In the genomic region with DNA sequence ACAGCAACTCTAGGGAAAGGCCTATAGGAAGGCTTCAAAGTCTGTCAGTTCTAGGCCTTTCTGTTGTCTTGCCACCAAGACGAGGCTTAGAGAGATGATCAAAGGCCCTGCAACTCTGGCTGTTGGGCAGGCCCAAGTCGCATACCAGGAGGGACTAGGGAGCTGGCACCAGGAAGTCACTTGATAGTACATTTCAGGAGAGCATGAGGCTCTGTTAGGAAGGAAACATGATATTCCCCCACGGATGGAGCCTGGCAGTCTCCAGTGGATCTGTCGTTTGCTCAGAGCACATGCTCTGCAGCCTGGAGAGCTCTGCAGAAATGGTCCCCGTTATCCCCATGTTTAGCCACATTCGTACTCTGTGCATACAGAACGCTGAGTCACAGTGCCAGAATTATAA, we compare ENCODE assay signal across 25 cellular contexts.
DNase-seq lines count a peak whose midpoint lies in the region; ATAC-seq and TF ChIP-seq lines count a peak whose summit lies in the region.
"Had no signal": no experiment of that assay in that cellular context is flagged by ENCODE, and none has a peak within 500 bp of the region (broad histone marks: within the 10 kb centered on the region; RNA-seq: fewer than 3 reads in every experiment).

No MANE protein-coding gene starts in this region.

- no peak for TF ChIP-seq POLR2A in esophagus muscularis mucosa (IDR thresholded peaks at IDR 0.05; ENCODE audit: low read depth)

- no peaks in the 10 kb centered on the region for H3F3A ChIP-seq in MM.1S (ENCODE audit: insufficient read depth, low read length)

- no peak overlapping the region for H3K4me3 Mint-ChIP-seq in naive thymus-derived CD4-positive, alpha-beta T cell
- H3K4me3 Mint-ChIP-seq: activated CD4-positive, alpha-beta T cell treated with anti-CD3 and anti-CD28 coated beads for 36 hours; activated CD8-positive, alpha-beta T cell treated with anti-CD3 and anti-CD28 coated beads, Interleukin-2, amount 10 ng/mL, durations not matched to agents 7 days and 5 days; CD4-positive, CD25-positive, alpha-beta regulatory T cell; GM23338 had no signal

- H3K27me3 Mint-ChIP-seq in naive thymus-derived CD4-positive, alpha-beta T cell, result peaks cover 0 to 10% (median 0%) of the 10 kb centered on the region in 5 donors

- H3K27ac ChIP-seq in esophagus muscularis mucosa (replicated peaks in 1 of 4) (peak overlapping the region; percentile 48 to 74 (median 54)), MM.1S (ENCODE audit: low read length) (no peak overlapping the region)
- H3K27ac ChIP-seq in naive thymus-derived CD4-positive, alpha-beta T cell (ENCODE audit: low read depth, low read length), result no peak overlapping the region
- H3K27ac ChIP-seq: colonic mucosa, epithelial cell of prostate had no signal

- no peaks in the 10 kb centered on the region for H3K27me3 ChIP-seq in esophagus muscularis mucosa
- no peaks in the 10 kb centered on the region for H3K27me3 ChIP-seq in naive thymus-derived CD4-positive, alpha-beta T cell (ENCODE audit: control insufficient read depth in 2 of 2, insufficient read depth in 2 of 2, low read length in 2 of 2)
- no peaks in the 10 kb centered on the region for H3K27me3 ChIP-seq in MM.1S (replicated peaks; ENCODE audit: insufficient read depth, low read length)
- H3K27me3 ChIP-seq: colonic mucosa had no signal

- H3K27ac Mint-ChIP-seq in naive thymus-derived CD4-positive, alpha-beta T cell, result no peak overlapping the region
- H3K27ac Mint-ChIP-seq: activated CD4-positive, alpha-beta T cell treated with anti-CD3 and anti-CD28 coated beads for 36 hours; activated CD8-positive, alpha-beta T cell treated with anti-CD3 and anti-CD28 coated beads, Interleukin-2, amount 10 ng/mL, durations not matched to agents 7 days and 5 days; activated naive CD4-positive, alpha-beta T cell treated with anti-CD3 and anti-CD28 coated beads, Interleukin-2, amount 50 U/mL, for 72 hours; CD4-positive, CD25-positive, alpha-beta regulatory T cell; GM23338 had no signal

- H3K79me2 ChIP-seq in MM.1S (ENCODE audit: low read length), result no peaks in the 10 kb centered on the region

- H3K4me1 Mint-ChIP-seq in naive thymus-derived CD4-positive, alpha-beta T cell, result peaks cover 0 to 1% (median 0%) of the 10 kb centered on the region in 7 donors
- H3K4me1 Mint-ChIP-seq: activated CD4-positive, alpha-beta T cell treated with anti-CD3 and anti-CD28 coated beads for 36 hours; CD4-positive, CD25-positive, alpha-beta regulatory T cell had no signal

- H3K36me3 ChIP-seq in esophagus muscularis mucosa (peaks cover 0 to 60% (median 41%) of the 10 kb centered on the region in 4 donors), MM.1S (replicated peaks; ENCODE audit: insufficient read depth, low read length) (no peaks in the 10 kb centered on the region)
- H3K36me3 ChIP-seq in naive thymus-derived CD4-positive, alpha-beta T cell (ENCODE audit: control insufficient read depth in 2 of 3, insufficient read depth in 3 of 3, low read length in 3 of 3), result no peaks in the 10 kb centered on the region
- H3K36me3 ChIP-seq: colonic mucosa had no signal

- no peak overlapping the region for H3K4me2 ChIP-seq in MM.1S (ENCODE audit: low read depth, low read length)
- H3K4me2 ChIP-seq: GM23338 had no signal

- no peak for TF ChIP-seq CTCF in esophagus muscularis mucosa (IDR thresholded peaks at IDR 0.05)
- TF ChIP-seq CTCF in MM.1S (IDR thresholded peaks at IDR 0.05; ENCODE audit: low read length), result no peak

- CTCF ChIA-PET in naive thymus-derived CD4-positive, alpha-beta T cell (lab: Charles Lee), result no interaction called here

- H3K9ac ChIP-seq in MM.1S (ENCODE audit: low read length), result no peak overlapping the region

- WGBS in esophagus muscularis mucosa, result 68% methylated on average over 7 of the region's 7 CpGs

- H4K20me1 ChIP-seq in MM.1S (ENCODE audit: insufficient read depth, low read length), result no peaks in the 10 kb centered on the region

- H3K4me3 ChIP-seq in esophagus muscularis mucosa (no peak overlapping the region), MM.1S (ENCODE audit: low read length) (no peak overlapping the region)
- no peak overlapping the region for H3K4me3 ChIP-seq in naive thymus-derived CD4-positive, alpha-beta T cell (ENCODE audit: low read length)
- H3K4me3 ChIP-seq: colonic mucosa, GM23338, lung had no signal

- H2AFZ ChIP-seq in MM.1S (ENCODE audit: low read length), result no peak overlapping the region
- H2AFZ ChIP-seq: GM23338 had no signal

- peaks cover 9 to 37% (median 23%) of the 10 kb centered on the region in 4 donors for H3K4me1 ChIP-seq in esophagus muscularis mucosa
- H3K4me1 ChIP-seq in naive thymus-derived CD4-positive, alpha-beta T cell (ENCODE audit: control insufficient read depth in 2 of 2, insufficient read depth in 2 of 2, low read length in 2 of 2), result no peaks in the 10 kb centered on the region
- no peaks in the 10 kb centered on the region for H3K4me1 ChIP-seq in MM.1S (ENCODE audit: low read length)
- H3K4me1 ChIP-seq: colonic mucosa had no signal

- TF ChIP-seq EP300 in esophagus muscularis mucosa (IDR thresholded peaks at IDR 0.05), result no peak

- peak; percentile 49 for DNase-seq in DMS153 (lab: John Stamatoyannopoulos, UW)
- DNase-seq in NCI-H1092 (lab: John Stamatoyannopoulos, UW), result peak; percentile 29
- no peak for DNase-seq in esophagus muscularis mucosa (ENCODE audit: extremely low spot score)
- DNase-seq in naive thymus-derived CD4-positive, alpha-beta T cell, result no peak
- DNase-seq in MM.1S, result no peak
- no peak for DNase-seq in NCI-H187 treated with DMSO at 0.1 percent for 48 hours (lab: John Stamatoyannopoulos, UW)
- DNase-seq: activated CD4-positive, alpha-beta T cell treated with anti-CD3 and anti-CD28 coated beads for 36 hours; activated CD8-positive, alpha-beta T cell treated with anti-CD3 and anti-CD28 coated beads, Interleukin-2, amount 10 ng/mL, durations not matched to agents 7 days and 5 days; anterior cingulate cortex; CD4-positive, CD25-positive, alpha-beta regulatory T cell; colonic mucosa; effector CD8-positive, alpha-beta T cell; EL; KBM-7; kidney; NCI-H146; NCI-H774; OCI-M1; stimulated activated CD4-positive, alpha-beta T cell treated with anti-CD3 and anti-CD28 coated beads, Interleukin-15, amount 100 ng/mL, for 24 hours; stimulated activated naive CD4-positive, alpha-beta T cell had no signal

- POLR2A ChIA-PET in naive thymus-derived CD4-positive, alpha-beta T cell (lab: Charles Lee), result no interaction called here

- H3K36me3 Mint-ChIP-seq in naive thymus-derived CD4-positive, alpha-beta T cell, result no peaks in the 10 kb centered on the region
- H3K36me3 Mint-ChIP-seq: activated naive CD4-positive, alpha-beta T cell treated with anti-CD3 and anti-CD28 coated beads, Interleukin-2, amount 50 U/mL, for 72 hours; CD4-positive, CD25-positive, alpha-beta regulatory T cell had no signal

- peaks cover 0 to 3% (median 0%) of the 10 kb centered on the region in 11 donors for H3K9me3 Mint-ChIP-seq in naive thymus-derived CD4-positive, alpha-beta T cell
- H3K9me3 Mint-ChIP-seq: activated naive CD4-positive, alpha-beta T cell treated with anti-CD3 and anti-CD28 coated beads, Interleukin-2, amount 50 U/mL, for 72 hours; GM23338 had no signal

- no peaks in the 10 kb centered on the region for H3K9me3 ChIP-seq in esophagus muscularis mucosa
- no peaks in the 10 kb centered on the region for H3K9me3 ChIP-seq in naive thymus-derived CD4-positive, alpha-beta T cell (ENCODE audit: control insufficient read depth in 2 of 3, low read length in 3 of 3)
- H3K9me3 ChIP-seq in MM.1S (replicated peaks; ENCODE audit: insufficient read depth, low read length), result no peaks in the 10 kb centered on the region
- H3K9me3 ChIP-seq: colonic mucosa had no signal

- ATAC-seq in naive thymus-derived CD4-positive, alpha-beta T cell, result peak; percentile 24
- no peak for ATAC-seq in HG02973 (IDR thresholded peaks at IDR 0.05; ENCODE audit: unreplicated experiment)
- ATAC-seq: activated CD4-positive, alpha-beta T cell treated with anti-CD3 and anti-CD28 coated beads for 36 hours; activated CD8-positive, alpha-beta T cell treated with anti-CD3 and anti-CD28 coated beads, Interleukin-2, amount 10 ng/mL, durations not matched to agents 7 days and 5 days; activated naive CD4-positive, alpha-beta T cell treated with anti-CD3 and anti-CD28 coated beads, Interleukin-2, amount 50 U/mL, for 72 hours; GM23338 had no signal

- H3K9me2 ChIP-seq in MM.1S (replicated peaks; ENCODE audit: insufficient read depth, low read length), result no peaks in the 10 kb centered on the region

- intact Hi-C loops in esophagus muscularis mucosa (cut with DNase I), result no loop called here
- intact Hi-C loops in naive thymus-derived CD4-positive, alpha-beta T cell (cut with micrococcal nuclease), result no loop called here

Comparison
In these comparisons a context has a peak if more than half of its experiments do, and no peak if none do; other contexts are left out.
1. DNase-seq: peak in DMS153 (single experiment) and NCI-H1092 (single experiment); none in esophagus muscularis mucosa (single experiment), naive thymus-derived CD4-positive, alpha-beta T cell (0 of 9), MM.1S (single experiment) and NCI-H187 treated with DMSO at 0.1 percent for 48 hours (single experiment).
2. H3K27ac ChIP-seq: peak in esophagus muscularis mucosa (4 of 4); none in naive thymus-derived CD4-positive, alpha-beta T cell (single experiment) and MM.1S (single experiment).